Comparison of ENCODE assay signal across 15 cellular contexts in genomic region chrX:87582453-87582852, GRCh38.
DNase-seq lines count a peak whose midpoint lies in the region; TF ChIP-seq lines count a peak whose summit lies in the region.
"Had no signal": no experiment of that assay in that cellular context is flagged by ENCODE, and none has a peak within 500 bp of the region (broad histone marks: within the 10 kb centered on the region; RNA-seq: fewer than 3 reads in every experiment).

No MANE protein-coding gene starts in this region.

- peak; percentile 11 for DNase-seq in OCI-M1 (lab: John Stamatoyannopoulos, UW)
- peak; percentile 63 for DNase-seq in amniotic epithelial cell (ENCODE audit: low read depth)
- peak; percentile 15 for DNase-seq in choroid plexus epithelial cell (ENCODE audit: low read depth)
- DNase-seq in AG08396 (ENCODE audit: low spot score), result no peak
- no peak for DNase-seq in DMS53 (lab: John Stamatoyannopoulos, UW)
- no peak for DNase-seq in DMS79 (lab: John Stamatoyannopoulos, UW)
- DNase-seq: Caco-2; CD4-positive, CD25-positive, alpha-beta regulatory T cell; CD8-positive, alpha-beta T cell; DMS153; DMS79 treated with DMSO at 0.1 percent for 48 hours; GF-D8; H9 had no signal

- no peak overlapping the region for H3K4me3 ChIP-seq in choroid plexus epithelial cell (ENCODE audit: low read depth, low read length)
- H3K4me3 ChIP-seq: BLaER1, GM23338 had no signal

- no peak for TF ChIP-seq CTCF in choroid plexus epithelial cell (conservative IDR thresholded peaks at IDR 0.05; ENCODE audit: low read depth, low read length)

Comparison
In these comparisons a context has a peak if more than half of its experiments do, and no peak if none do; other contexts are left out.
1. DNase-seq: peak in OCI-M1 (single experiment), amniotic epithelial cell (single experiment) and choroid plexus epithelial cell (single experiment); none in AG08396 (single experiment), DMS53 (single experiment) and DMS79 (single experiment).